Comparison of ENCODE assay signal across 8 cellular contexts in genomic region chr3:182913889-182914288, GRCh38.
DNase-seq lines count a peak whose midpoint lies in the region; ATAC-seq and TF ChIP-seq lines count a peak whose summit lies in the region.

No MANE protein-coding gene starts in this region.

- H3K9ac ChIP-seq in SK-N-SH: no peak overlapping the region

- H3K4me1 Mint-ChIP-seq in activated CD4-positive, alpha-beta memory T cell treated with anti-CD3 and anti-CD28 coated beads for 36 hours (ENCODE audit: low read depth): peaks cover 48% of the 10 kb centered on the region

- no peaks in the 10 kb centered on the region for H3K27me3 ChIP-seq in SK-N-SH (ENCODE audit: insufficient read depth)

- DNase-seq in EH (ENCODE audit: low read depth): peak; percentile 12
- no peak for DNase-seq in activated CD4-positive, alpha-beta memory T cell treated with anti-CD3 and anti-CD28 coated beads for 36 hours
- DNase-seq in HuH-7 (ENCODE audit: low spot score): no peak
- no peak for DNase-seq in NCI-H345 (lab: John Stamatoyannopoulos, UW)
- DNase-seq in SK-N-SH: no peak
- DNase-seq in left cardiac atrium: no peak

- H3K9me2 ChIP-seq in SK-N-SH: no peaks in the 10 kb centered on the region

- ATAC-seq in GM19351 (IDR thresholded peaks at IDR 0.05; ENCODE audit: unreplicated experiment) (peak; percentile 86), HG03108 (IDR thresholded peaks at IDR 0.05; ENCODE audit: unreplicated experiment) (peak; percentile 96), left cardiac atrium (no peak)

- no peak overlapping the region for H3K27ac ChIP-seq in SK-N-SH (ENCODE audit: low read depth in 2 of 2, low read length in 1 of 2)

- POLR2A ChIA-PET in activated CD4-positive, alpha-beta memory T cell treated with anti-CD3 and anti-CD28 coated beads for 36 hours (lab: Charles Lee): no interaction called here
- POLR2A ChIA-PET in SK-N-SH (lab: Yijun Ruan, JAX): no interaction called here

- no peaks in the 10 kb centered on the region for H3F3A ChIP-seq in SK-N-SH (replicated peaks; ENCODE audit: insufficient read depth)

- peak overlapping the region; percentile 30 for H3K27ac Mint-ChIP-seq in activated CD4-positive, alpha-beta memory T cell treated with anti-CD3 and anti-CD28 coated beads for 36 hours

- no peak for TF ChIP-seq EP300 in SK-N-SH (IDR thresholded peaks at IDR 0.05; ENCODE audit: borderline replicate concordance in 1 of 2, low read depth in 1 of 2, low read length in 1 of 2)

- no peak overlapping the region for H2AFZ ChIP-seq in SK-N-SH (ENCODE audit: low read depth)

- H3K4me2 ChIP-seq in SK-N-SH: no peak overlapping the region

- no peaks in the 10 kb centered on the region for H3K9me3 ChIP-seq in SK-N-SH

- H3K9me3 Mint-ChIP-seq in activated CD4-positive, alpha-beta memory T cell treated with anti-CD3 and anti-CD28 coated beads for 36 hours: no peaks in the 10 kb centered on the region

- TF ChIP-seq RAD21 in SK-N-SH (IDR thresholded peaks at IDR 0.05; ENCODE audit: low read length): no peak

- no peaks in the 10 kb centered on the region for H4K20me1 ChIP-seq in SK-N-SH (ENCODE audit: insufficient read depth)

- H3K4me3 Mint-ChIP-seq in activated CD4-positive, alpha-beta memory T cell treated with anti-CD3 and anti-CD28 coated beads for 36 hours: no peak overlapping the region

- CTCF ChIA-PET in activated CD4-positive, alpha-beta memory T cell treated with anti-CD3 and anti-CD28 coated beads for 36 hours (lab: Charles Lee): interaction anchor here (1.7 kb wide), 1 partner anchor 10 kb away, joined by 4 read pairs; no protein-coding TSS in a partner anchor
- CTCF ChIA-PET in SK-N-SH (lab: Yijun Ruan, JAX): interaction anchor here (1.5 kb wide), 1 partner anchor 10 kb away, joined by 4 read pairs; no protein-coding TSS in a partner anchor

- peaks cover 10% of the 10 kb centered on the region for H3K36me3 Mint-ChIP-seq in activated CD4-positive, alpha-beta memory T cell treated with anti-CD3 and anti-CD28 coated beads for 36 hours

- TF ChIP-seq CTCF in SK-N-SH (IDR thresholded peaks at IDR 0.05): no peak

- no peaks in the 10 kb centered on the region for H3K27me3 Mint-ChIP-seq in activated CD4-positive, alpha-beta memory T cell treated with anti-CD3 and anti-CD28 coated beads for 36 hours

- WGBS in SK-N-SH (ENCODE audit: low lambda C conversion rate): 96% methylated on average over 4 of the region's 4 CpGs

- H3K4me1 ChIP-seq in SK-N-SH (ENCODE audit: control insufficient read depth in 1 of 2, insufficient read depth in 2 of 2, low read depth in 1 of 2, low read length in 1 of 2): peaks cover 0 to 4% of the 10 kb centered on the region in 2 experiments; a peak in 2 of 4 replicates

- intact Hi-C loops in activated CD4-positive, alpha-beta memory T cell treated with anti-CD3 and anti-CD28 coated beads for 36 hours (cut with micrococcal nuclease): loop anchor here (5.0 to 10.0 kb wide), 2 partner anchors 53 to 471 kb away; no protein-coding TSS in a partner anchor
- intact Hi-C loops in left cardiac atrium (cut with DNase I): no loop called here

- H3K4me3 ChIP-seq in SK-N-SH (ENCODE audit: low read depth in 2 of 2, low read length in 1 of 2): no peak overlapping the region

- H3K79me2 ChIP-seq in SK-N-SH (ENCODE audit: insufficient read depth): no peaks in the 10 kb centered on the region

- H3K36me3 ChIP-seq in SK-N-SH (replicated peaks in 1 of 2; ENCODE audit: control insufficient read depth in 1 of 2, insufficient read depth in 2 of 2, low read length in 1 of 2): peaks cover 26 to 42% of the 10 kb centered on the region in 2 experiments

TF ChIP-seq in SK-N-SH, 30 proteins besides CTCF, POLR2A, EP300 and RAD21:
- TF ChIP-seq, protein P1, sequence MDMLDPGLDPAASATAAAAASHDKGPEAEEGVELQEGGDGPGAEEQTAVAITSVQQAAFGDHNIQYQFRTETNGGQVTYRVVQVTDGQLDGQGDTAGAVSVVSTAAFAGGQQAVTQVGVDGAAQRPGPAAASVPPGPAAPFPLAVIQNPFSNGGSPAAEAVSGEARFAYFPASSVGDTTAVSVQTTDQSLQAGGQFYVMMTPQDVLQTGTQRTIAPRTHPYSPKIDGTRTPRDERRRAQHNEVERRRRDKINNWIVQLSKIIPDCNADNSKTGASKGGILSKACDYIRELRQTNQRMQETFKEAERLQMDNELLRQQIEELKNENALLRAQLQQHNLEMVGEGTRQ (IDR thresholded peaks at IDR 0.05; ENCODE audit: borderline replicate concordance, low read depth, low read length): no peak
- no peak for TF ChIP-seq GABPA (IDR thresholded peaks at IDR 0.05; ENCODE audit: low read depth)

Comparison
In these comparisons a context has a peak if more than half of its experiments do, and no peak if none do; other contexts are left out.
1. ATAC-seq: peak in GM19351 (single experiment) and HG03108 (single experiment); none in left cardiac atrium (0 of 2).